ENCODE assay signal across 16 cellular contexts in the genomic region with DNA sequence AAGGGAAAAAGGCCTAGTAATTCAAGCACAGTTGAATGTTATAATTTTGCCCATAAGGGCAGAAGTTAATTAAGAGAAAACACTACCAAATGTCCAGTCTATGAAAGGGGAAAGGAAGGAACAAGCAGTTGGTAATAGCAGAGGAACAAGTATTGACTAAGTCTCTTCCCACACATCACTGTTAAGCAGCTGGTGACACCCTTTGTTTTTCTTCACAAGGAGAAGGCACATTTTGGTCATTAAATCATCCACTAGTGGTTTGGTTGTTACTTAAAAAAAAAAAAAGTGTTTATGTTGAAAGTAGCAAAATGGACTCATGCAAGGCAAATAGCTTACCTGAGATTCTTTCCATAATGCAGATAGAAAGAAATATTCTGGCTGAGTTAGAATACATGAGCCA.
DNase-seq lines count a peak whose midpoint lies in the region; ATAC-seq, FAIRE-seq and TF ChIP-seq lines count a peak whose summit lies in the region.
"Had no signal": no experiment of that assay in that cellular context is flagged by ENCODE, and none has a peak within 500 bp of the region (broad histone marks: within the 10 kb centered on the region; RNA-seq: fewer than 3 reads in every experiment).

No MANE protein-coding gene starts in this region.

- DNase-seq in AG10803 (ENCODE audit: low read depth) = peak; percentile 10
- peak; percentile 58 for DNase-seq in NCI-H69 (lab: John Stamatoyannopoulos, UW)
- DNase-seq in skeletal muscle cell (ENCODE audit: low read depth) = peak; percentile 8
- no peak for DNase-seq in OCI-M2 (lab: John Stamatoyannopoulos, UW; ENCODE audit: unreplicated experiment)
- DNase-seq: 8988T; Calu3; CD8-positive, alpha-beta T cell; DMS79 treated with DMSO at 0.1 percent for 48 hours; GF-D8; H9 had no signal

- no peak for TF ChIP-seq CTCF in AG10803 (conservative IDR thresholded peaks at IDR 0.05; ENCODE audit: low read length)

- H3K4me3 ChIP-seq in AG10803 (ENCODE audit: low read length) (no peak overlapping the region), skeletal muscle cell (ENCODE audit: low read depth, low read length) (no peak overlapping the region)
- H3K4me3 ChIP-seq: BLaER1 treated with 17β-estradiol and CSF1 and Interleukin-3, amounts not matched to agents 10 nM and 100 nM had no signal

- ATAC-seq in activated CD4-positive, CD25-positive, alpha-beta regulatory T cell treated with anti-CD3 and anti-CD28 coated beads, Interleukin-2, amount 50 U/mL, for 24 hours = no peak
- no peak for ATAC-seq in HG02763 (IDR thresholded peaks at IDR 0.05; ENCODE audit: unreplicated experiment)
- no peak for ATAC-seq in HG02588 (IDR thresholded peaks at IDR 0.05; ENCODE audit: unreplicated experiment)
- ATAC-seq: CD8-positive, alpha-beta T cell had no signal

- peak; percentile 17 for FAIRE-seq in islet of Langerhans (lab: Jason Lieb, UNC)
- FAIRE-seq: H1 had no signal
